8 cellular contexts compared by ENCODE assay signal in the genomic region with DNA sequence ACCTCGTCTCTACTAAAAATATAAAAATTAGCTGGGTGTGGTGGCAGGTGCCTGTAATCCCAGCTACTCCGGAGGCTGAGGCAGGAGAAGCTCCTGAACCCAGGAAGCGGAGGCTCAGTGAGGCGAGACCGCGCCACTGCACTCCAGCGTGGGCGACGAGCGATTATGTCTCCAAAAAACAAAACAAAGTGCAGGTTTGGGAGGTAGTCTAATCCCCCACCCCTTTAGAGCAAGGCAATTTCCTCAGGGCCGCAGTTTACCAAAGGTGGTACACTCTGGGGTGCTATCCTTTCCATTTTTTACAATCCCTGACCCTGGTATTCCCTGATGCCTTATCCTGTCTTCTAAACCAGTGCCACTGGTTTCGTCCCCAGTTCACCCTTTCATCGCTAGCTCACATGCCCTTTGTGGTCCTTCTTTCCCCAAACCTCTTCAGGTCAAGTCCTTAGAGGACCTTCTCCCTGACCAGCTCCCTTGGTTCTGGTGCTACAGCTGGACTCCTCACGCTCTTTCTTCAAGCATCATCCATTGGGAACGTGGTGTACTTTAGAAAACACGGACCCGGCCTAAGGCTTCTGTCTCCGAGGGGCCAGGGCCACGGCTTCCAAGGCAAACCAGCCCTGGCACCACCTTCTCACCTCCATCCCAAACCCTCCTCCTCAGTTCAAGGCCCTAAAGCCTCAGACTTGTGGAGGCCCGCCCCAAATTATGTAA. TPM values are rescaled to one million over a fixed set of nuclear protein-coding genes. Genes with fewer than 3 reads are reported as not detected.
DNase-seq lines count a peak whose midpoint lies in the region; ATAC-seq and TF ChIP-seq lines count a peak whose summit lies in the region.

No MANE protein-coding gene starts in this region.

- peak overlapping the region; percentile 45 to 99 (median 90) for H3K4me3 ChIP-seq in heart left ventricle
- H3K4me3 ChIP-seq in hepatocyte, result peak overlapping the region; percentile 65

- peaks cover 52% of the 10 kb centered on the region for H3K4me1 Mint-ChIP-seq in activated CD8-positive, alpha-beta T cell treated with anti-CD3 and anti-CD28 coated beads for 36 hours (ENCODE audit: low read depth)
- H3K4me1 Mint-ChIP-seq in stimulated activated memory B cell treated with anti-CD40 and anti-IgM and Interleukin-4, amounts not matched to agents 10 μg/mL and 1 μg/mL and 100 μg/mL, for 72 hours, result peaks cover 46% of the 10 kb centered on the region

- ATAC-seq in heart left ventricle (no peak), Right ventricle myocardium inferior (no peak), HG02642 (IDR thresholded peaks at IDR 0.05; ENCODE audit: poor library complexity, unreplicated experiment) (no peak), HG03460 (IDR thresholded peaks at IDR 0.05; ENCODE audit: unreplicated experiment) (no peak)
- ATAC-seq in activated CD8-positive, alpha-beta T cell treated with anti-CD3 and anti-CD28 coated beads for 36 hours, result no peak
- no peak for ATAC-seq in stimulated activated memory B cell treated with anti-CD40 and anti-IgM and Interleukin-4, amounts not matched to agents 10 μg/mL and 1 μg/mL and 100 μg/mL, for 72 hours

- H3K4me2 ChIP-seq in hepatocyte, result peak overlapping the region; percentile 87

- no peaks in the 10 kb centered on the region for H3K27me3 Mint-ChIP-seq in activated CD8-positive, alpha-beta T cell treated with anti-CD3 and anti-CD28 coated beads for 36 hours
- H3K27me3 Mint-ChIP-seq in stimulated activated memory B cell treated with anti-CD40 and anti-IgM and Interleukin-4, amounts not matched to agents 10 μg/mL and 1 μg/mL and 100 μg/mL, for 72 hours, result no peaks in the 10 kb centered on the region

- H4K20me1 ChIP-seq in hepatocyte (ENCODE audit: insufficient read depth, poor library complexity, severe bottlenecking), result peaks cover 7% of the 10 kb centered on the region

- peaks cover 26% of the 10 kb centered on the region for H3K36me3 Mint-ChIP-seq in activated CD8-positive, alpha-beta T cell treated with anti-CD3 and anti-CD28 coated beads for 36 hours (ENCODE audit: low read depth)
- peaks cover 9% of the 10 kb centered on the region for H3K36me3 Mint-ChIP-seq in stimulated activated memory B cell treated with anti-CD40 and anti-IgM and Interleukin-4, amounts not matched to agents 10 μg/mL and 1 μg/mL and 100 μg/mL, for 72 hours

- H3K9me3 Mint-ChIP-seq in activated CD8-positive, alpha-beta T cell treated with anti-CD3 and anti-CD28 coated beads for 36 hours, result no peaks in the 10 kb centered on the region
- H3K9me3 Mint-ChIP-seq in stimulated activated memory B cell treated with anti-CD40 and anti-IgM and Interleukin-4, amounts not matched to agents 10 μg/mL and 1 μg/mL and 100 μg/mL, for 72 hours, result no peaks in the 10 kb centered on the region

- WGBS in heart left ventricle, 4 donors, result 65 to 69% (median 68%) methylated on average over 20 of the region's 20 CpGs
- 72% methylated on average over 20 of the region's 20 CpGs for WGBS in hepatocyte (ENCODE audit: low lambda C conversion rate, missing lambda C conversion rate)

- intact Hi-C loops in heart left ventricle (cut with DNase I), result loop anchor here in 9 of 10 donors (2.0 to 10.0 kb wide), 7 partner anchors 52 to 110 kb away; a partner anchor contains a TSS
- intact Hi-C loops in Right ventricle myocardium inferior (cut with DNase I), result loop anchor here (5.0 to 10.0 kb wide), 4 partner anchors 107 to 820 kb away; a partner anchor contains a TSS
- intact Hi-C loops in activated CD8-positive, alpha-beta T cell treated with anti-CD3 and anti-CD28 coated beads for 36 hours (cut with micrococcal nuclease), result loop anchor here (5.0 kb wide), 1 partner anchor 52 kb away; a partner anchor contains a TSS

- peak overlapping the region; percentile 74 for H2AFZ ChIP-seq in hepatocyte

- peak overlapping the region; percentile 88 for H3K27ac Mint-ChIP-seq in activated CD8-positive, alpha-beta T cell treated with anti-CD3 and anti-CD28 coated beads for 36 hours
- peak overlapping the region; percentile 87 for H3K27ac Mint-ChIP-seq in stimulated activated memory B cell treated with anti-CD40 and anti-IgM and Interleukin-4, amounts not matched to agents 10 μg/mL and 1 μg/mL and 100 μg/mL, for 72 hours

- H3K36me3 ChIP-seq in heart left ventricle (peaks cover 0 to 7% (median 0%) of the 10 kb centered on the region in 9 donors), hepatocyte (replicated peaks; ENCODE audit: insufficient read depth, low read depth) (no peaks in the 10 kb centered on the region)

- POLR2A ChIA-PET in activated CD8-positive, alpha-beta T cell treated with anti-CD3 and anti-CD28 coated beads for 36 hours (lab: Charles Lee), result interaction anchor here (0.9 to 2.6 kb wide), 10 partner anchors 21 to 107 kb away, joined by 3 to 16 read pairs (median 4); a partner anchor contains a TSS

- peak overlapping the region; percentile 93 for H3K4me3 Mint-ChIP-seq in activated CD8-positive, alpha-beta T cell treated with anti-CD3 and anti-CD28 coated beads for 36 hours
- H3K4me3 Mint-ChIP-seq in stimulated activated memory B cell treated with anti-CD40 and anti-IgM and Interleukin-4, amounts not matched to agents 10 μg/mL and 1 μg/mL and 100 μg/mL, for 72 hours, result peak overlapping the region; percentile 90

- H3K27ac ChIP-seq in heart left ventricle, result peak overlapping the region in 11 of 12 donors; percentile 74 to 98 (median 93)
- peak overlapping the region; percentile 84 for H3K27ac ChIP-seq in hepatocyte

- TF ChIP-seq POLR2A in heart left ventricle (IDR thresholded peaks at IDR 0.05), result no peak

- CTCF ChIA-PET in activated CD8-positive, alpha-beta T cell treated with anti-CD3 and anti-CD28 coated beads for 36 hours (lab: Charles Lee), result interaction anchor here (0.8 to 12.2 kb wide), 7 partner anchors 15 to 96 kb away, joined by 3 to 146 read pairs (median 5); no protein-coding TSS in a partner anchor

- peaks cover 84% of the 10 kb centered on the region for H3K79me2 ChIP-seq in hepatocyte

- H3K9me2 ChIP-seq in hepatocyte (replicated peaks; ENCODE audit: insufficient read depth), result no peaks in the 10 kb centered on the region

- DNase-seq in heart left ventricle (peak in 1 of 5 donors; percentile 19), Right ventricle myocardium inferior (ENCODE audit: missing footprints) (no peak), hepatocyte (ENCODE audit: low spot score) (no peak), NK-92 (lab: John Stamatoyannopoulos, UW; ENCODE audit: unreplicated experiment) (no peak)
- peak; percentile 14 for DNase-seq in activated CD8-positive, alpha-beta T cell treated with anti-CD3 and anti-CD28 coated beads for 36 hours

- no peaks in the 10 kb centered on the region for H3K9me3 ChIP-seq in heart left ventricle
- H3K9me3 ChIP-seq in hepatocyte (ENCODE audit: low read depth), result no peaks in the 10 kb centered on the region

- TF ChIP-seq CTCF in heart left ventricle (IDR thresholded peaks at IDR 0.05), result no peak
- no peak for TF ChIP-seq CTCF in activated CD8-positive, alpha-beta T cell treated with anti-CD3 and anti-CD28 coated beads for 36 hours (IDR thresholded peaks at IDR 0.05)
- no peak for TF ChIP-seq CTCF in hepatocyte (IDR thresholded peaks at IDR 0.05; ENCODE audit: poor library complexity)

- H3K27me3 ChIP-seq in heart left ventricle, result no peaks in the 10 kb centered on the region
- H3K27me3 ChIP-seq in hepatocyte, result no peaks in the 10 kb centered on the region

- peaks cover 2 to 45% (median 23%) of the 10 kb centered on the region in 12 donors for H3K4me1 ChIP-seq in heart left ventricle
- H3K4me1 ChIP-seq in hepatocyte (ENCODE audit: insufficient read depth), result peaks cover 17% of the 10 kb centered on the region

RNA-seq across cellular contexts. Expression of a gene that starts 0.9 kb away (rescaled TPM):
- 10 to 100 TPM in 6 of 9 donors, 1 to 10 TPM in 3; 6.5 to 17.6 (median 12.3) TPM for total RNA-seq in heart left ventricle
- 10 to 100 TPM; 10.6 to 11.6 TPM for polyA plus RNA-seq in heart left ventricle
- 11.9 TPM for total RNA-seq in Right ventricle myocardium inferior
- total RNA-seq in activated CD8-positive, alpha-beta T cell treated with anti-CD3 and anti-CD28 coated beads for 36 hours, result 10 to 100 TPM; 60.5 to 63.5 TPM
- 27.4 and 28.0 TPM in 2 replicates for total RNA-seq in hepatocyte
- polyA plus RNA-seq in hepatocyte, result 69.0 and 69.2 TPM in 2 replicates

RNA-seq across cellular contexts. Expression of a gene that starts 1.5 kb away (rescaled TPM):
- total RNA-seq in heart left ventricle (10 to 100 TPM; 10.9 to 18.5 (median 14.3) TPM), Right ventricle myocardium inferior (13.8 TPM), hepatocyte (56.6 and 64.4 TPM in 2 replicates)
- polyA plus RNA-seq in heart left ventricle (10 to 100 TPM in 1 of 2 donors, 1 to 10 TPM in 1; 3.7 to 18.2 TPM), hepatocyte (58.2 and 62.7 TPM in 2 replicates)
- total RNA-seq in activated CD8-positive, alpha-beta T cell treated with anti-CD3 and anti-CD28 coated beads for 36 hours, result 10 to 100 TPM; 26.7 to 29.6 TPM

RNA-seq across cellular contexts. Expression of a gene that starts 50.6 kb away (rescaled TPM):
- total RNA-seq in heart left ventricle, result not detected
- polyA plus RNA-seq in heart left ventricle, result not detected
- not detected for total RNA-seq in Right ventricle myocardium inferior
- total RNA-seq in activated CD8-positive, alpha-beta T cell treated with anti-CD3 and anti-CD28 coated beads for 36 hours, result not detected
- 28.7 and 31.2 TPM in 2 replicates for total RNA-seq in hepatocyte
- polyA plus RNA-seq in hepatocyte, result 12.4 and 24.2 TPM in 2 replicates

RNA-seq across cellular contexts. Expression of a gene that starts 55.0 kb away (rescaled TPM):
- total RNA-seq in heart left ventricle (10 to 100 TPM; 11.2 to 23.5 (median 14.4) TPM), Right ventricle myocardium inferior (16.1 TPM), hepatocyte (34.0 and 40.4 TPM in 2 replicates)
- polyA plus RNA-seq in heart left ventricle (10 to 100 TPM in 1 of 2 donors, 1 to 10 TPM in 1; 8.7 to 29.5 TPM), hepatocyte (27.7 and 29.6 TPM in 2 replicates)
- total RNA-seq in activated CD8-positive, alpha-beta T cell treated with anti-CD3 and anti-CD28 coated beads for 36 hours, result 10 to 100 TPM; 13.2 to 15.6 TPM

Comparison
In these comparisons a context has a peak if more than half of its experiments do, and no peak if none do; other contexts are left out.
1. RNA of a gene that starts 50.6 kb away (total RNA-seq): 28.7 to 31.2 TPM in hepatocyte; not detected in activated CD8-positive, alpha-beta T cell treated with anti-CD3 and anti-CD28 coated beads for 36 hours, not detected in heart left ventricle and not detected in Right ventricle myocardium inferior (single experiment); every median in the first group is over 10 times any median in the second.